13 cellular contexts compared by ENCODE assay signal in genomic region chr3:48125026-48125704, GRCh38.
DNase-seq lines count a peak whose midpoint lies in the region; ATAC-seq and TF ChIP-seq lines count a peak whose summit lies in the region.
"Had no signal": no experiment of that assay in that cellular context is flagged by ENCODE, and none has a peak within 500 bp of the region (broad histone marks: within the 10 kb centered on the region; RNA-seq: fewer than 3 reads in every experiment).

No MANE protein-coding gene starts in this region.

- H3K4me1 ChIP-seq in SJSA1 (replicated peaks) (peaks cover 24% of the 10 kb centered on the region), transverse colon (peaks cover 0 to 6% (median 2%) of the 10 kb centered on the region in 4 donors)

- H3K4me3 ChIP-seq in SJSA1 (no peak overlapping the region), transverse colon (no peak overlapping the region)
- H3K4me3 ChIP-seq: ascending aorta had no signal

- intact Hi-C loops in transverse colon (cut with DNase I; ENCODE audit: low total_unique reads) = no loop called here

- WGBS in transverse colon (ENCODE audit: low coverage in 1 of 2), 2 donors = 60 to 75% methylated on average over 2 to 8 of the region's 8 CpGs

- in situ Hi-C loops in transverse colon (cut with MboI; ENCODE audit: low pct_ligation_motif_present in 1 of 4, low pct_unique_long_range_greater_than_20kb in 1 of 4, low sequenced_read_pairs in 3 of 4) = no loop called here

- H3K27me3 ChIP-seq in SJSA1 (replicated peaks) (no peaks in the 10 kb centered on the region), transverse colon (no peaks in the 10 kb centered on the region)
- H3K27me3 ChIP-seq: ascending aorta had no signal

- no peaks in the 10 kb centered on the region for H3K36me3 Mint-ChIP-seq in progenitor cell of endocrine pancreas (ENCODE audit: insufficient read depth)
- no peaks in the 10 kb centered on the region for H3K36me3 Mint-ChIP-seq in T-helper 2 cell treated with Interferon-gamma antibody and Interleukin-4, amounts not matched to agents 5 μg/mL and 100 μg/mL, for 36 hours (ENCODE audit: low read depth)

- DNase-seq in DMS79 treated with DMSO at 0.1 percent for 48 hours (lab: John Stamatoyannopoulos, UW) (peak; percentile 6), SJSA1 (ENCODE audit: low read depth in 1 of 2, low spot score in 2 of 2) (peak; percentile 69 to 72), fibroblast of gingiva (ENCODE audit: low read depth) (peak; percentile 87), progenitor cell of endocrine pancreas (ENCODE audit: low spot score, unreplicated experiment) (no peak), transverse colon (no peak), NCI-H774 (lab: John Stamatoyannopoulos, UW) (no peak)
- DNase-seq in T-helper 2 cell treated with Interferon-gamma antibody and Interleukin-4, amounts not matched to agents 5 μg/mL and 100 μg/mL, for 36 hours (ENCODE audit: low spot score) = no peak
- DNase-seq: NCI-H526, SIG-M5, small intestine had no signal

- H3K36me3 ChIP-seq in SJSA1 (no peaks in the 10 kb centered on the region), transverse colon (no peaks in the 10 kb centered on the region)
- H3K36me3 ChIP-seq: ascending aorta had no signal

- H3K9me3 Mint-ChIP-seq in progenitor cell of endocrine pancreas (ENCODE audit: low read depth) = no peaks in the 10 kb centered on the region
- H3K9me3 Mint-ChIP-seq in T-helper 2 cell treated with Interferon-gamma antibody and Interleukin-4, amounts not matched to agents 5 μg/mL and 100 μg/mL, for 36 hours = no peaks in the 10 kb centered on the region

- no peak overlapping the region for H3K4me3 Mint-ChIP-seq in progenitor cell of endocrine pancreas (ENCODE audit: low read depth)
- no peak overlapping the region for H3K4me3 Mint-ChIP-seq in T-helper 2 cell treated with Interferon-gamma antibody and Interleukin-4, amounts not matched to agents 5 μg/mL and 100 μg/mL, for 36 hours

- H3K27ac Mint-ChIP-seq in progenitor cell of endocrine pancreas = peak overlapping the region; percentile 3
- H3K27ac Mint-ChIP-seq in T-helper 2 cell treated with Interferon-gamma antibody and Interleukin-4, amounts not matched to agents 5 μg/mL and 100 μg/mL, for 36 hours = no peak overlapping the region

- H3K9me3 ChIP-seq in SJSA1 (replicated peaks) (no peaks in the 10 kb centered on the region), transverse colon (no peaks in the 10 kb centered on the region)
- H3K9me3 ChIP-seq: ascending aorta had no signal

- no peaks in the 10 kb centered on the region for H3K27me3 Mint-ChIP-seq in progenitor cell of endocrine pancreas
- peaks cover 2% of the 10 kb centered on the region for H3K27me3 Mint-ChIP-seq in T-helper 2 cell treated with Interferon-gamma antibody and Interleukin-4, amounts not matched to agents 5 μg/mL and 100 μg/mL, for 36 hours (ENCODE audit: low read depth)

- H3K4me1 Mint-ChIP-seq in progenitor cell of endocrine pancreas (ENCODE audit: low read depth) = peaks cover 5% of the 10 kb centered on the region
- H3K4me1 Mint-ChIP-seq in T-helper 2 cell treated with Interferon-gamma antibody and Interleukin-4, amounts not matched to agents 5 μg/mL and 100 μg/mL, for 36 hours (ENCODE audit: low read depth) = no peaks in the 10 kb centered on the region

- TF ChIP-seq CTCF in progenitor cell of endocrine pancreas (IDR thresholded peaks at IDR 0.05; ENCODE audit: unreplicated experiment) (no peak), transverse colon (IDR thresholded peaks at IDR 0.05) (no peak)

- TF ChIP-seq POLR2A in transverse colon (IDR thresholded peaks at IDR 0.05) = no peak

- no peak overlapping the region for H3K27ac ChIP-seq in SJSA1
- H3K27ac ChIP-seq in transverse colon = no peak overlapping the region
- H3K27ac ChIP-seq: ascending aorta, epithelial cell of prostate had no signal

- no peak for TF ChIP-seq EP300 in transverse colon (IDR thresholded peaks at IDR 0.05; ENCODE audit: low read depth)

- no peak for ATAC-seq in HG02885 (IDR thresholded peaks at IDR 0.05; ENCODE audit: poor library complexity, unreplicated experiment)

Comparison
In these comparisons a context has a peak if more than half of its experiments do, and no peak if none do; other contexts are left out.
1. DNase-seq: peak in DMS79 treated with DMSO at 0.1 percent for 48 hours (single experiment), SJSA1 (2 of 2) and fibroblast of gingiva (single experiment); none in progenitor cell of endocrine pancreas (single experiment), transverse colon (single experiment), NCI-H774 (single experiment) and T-helper 2 cell treated with Interferon-gamma antibody and Interleukin-4, amounts not matched to agents 5 μg/mL and 100 μg/mL, for 36 hours (single experiment).